ENCODE assay signal across 8 cellular contexts in genomic region chr3:172750368-172751187, GRCh38. TPM values are rescaled to one million over a fixed set of nuclear protein-coding genes. Genes with fewer than 3 reads are reported as not detected.
A peak's percentile ranks its signal among the peaks of the same experiment; 100 is the strongest.
DNase-seq lines count a peak whose midpoint lies in the region; ATAC-seq, FAIRE-seq and TF ChIP-seq lines count a peak whose summit lies in the region.

Gene ECT2 (plus strand): TSS chr3:172750726. CDS start chr3:172754531, 3,805 bp downstream.

- peak; percentile 98 for FAIRE-seq in pancreas (lab: Jason Lieb, UNC)

- no peaks in the 10 kb centered on the region for H3K9me3 Mint-ChIP-seq in activated naive CD8-positive, alpha-beta T cell treated with anti-CD3 and anti-CD28 coated beads, Interleukin-2, amount 50 U/mL, for 24 hours

- peak; percentile 72 for TF ChIP-seq CTCF in GM12875 (IDR thresholded peaks at IDR 0.05; ENCODE audit: borderline replicate concordance, insufficient read depth, low read depth, low read length)
- peak; percentile 55 to 77 (median 59) for TF ChIP-seq CTCF in pancreas (IDR thresholded peaks at IDR 0.05)
- peak; percentile 78 to 88 (median 82) for TF ChIP-seq CTCF in tibial nerve (IDR thresholded peaks at IDR 0.05)

- peak; percentile 98 for ATAC-seq in HG02798 (IDR thresholded peaks at IDR 0.05; ENCODE audit: poor library complexity, unreplicated experiment)
- ATAC-seq in activated naive CD8-positive, alpha-beta T cell treated with anti-CD3 and anti-CD28 coated beads, Interleukin-2, amount 50 U/mL, for 24 hours = peak; percentile 100
- peak; percentile 98 for ATAC-seq in Right ventricle myocardium superior (ENCODE audit: poor library complexity)
- peak; percentile 96 to 99 (median 98) for ATAC-seq in pancreas

- H3K4me1 Mint-ChIP-seq in activated naive CD8-positive, alpha-beta T cell treated with anti-CD3 and anti-CD28 coated beads, Interleukin-2, amount 50 U/mL, for 24 hours = peaks cover 20% of the 10 kb centered on the region

- peak in 1 of 2 donors; percentile 44 for TF ChIP-seq POLR2A in tibial nerve (IDR thresholded peaks at IDR 0.05)

- H3K4me1 ChIP-seq in pancreas = peaks cover 0 to 16% (median 9%) of the 10 kb centered on the region in 3 donors
- H3K4me1 ChIP-seq in tibial nerve = peaks cover 0 to 22% (median 6%) of the 10 kb centered on the region in 4 donors

- intact Hi-C loops in Right ventricle myocardium superior (cut with DNase I) = no loop called here
- intact Hi-C loops in pancreas (cut with DNase I) = no loop called here

- H3K27me3 Mint-ChIP-seq in activated naive CD8-positive, alpha-beta T cell treated with anti-CD3 and anti-CD28 coated beads, Interleukin-2, amount 50 U/mL, for 24 hours = peaks cover 1% of the 10 kb centered on the region

- H3K27me3 ChIP-seq in pancreas (no peaks in the 10 kb centered on the region), tibial nerve (no peaks in the 10 kb centered on the region)

- TF ChIP-seq EP300 in tibial nerve (IDR thresholded peaks at IDR 0.05) = peak; percentile 76 to 81

- H3K4me3 Mint-ChIP-seq in activated naive CD8-positive, alpha-beta T cell treated with anti-CD3 and anti-CD28 coated beads, Interleukin-2, amount 50 U/mL, for 24 hours = peak within 1 kb of the TSS; percentile 92

- H3K36me3 Mint-ChIP-seq in activated naive CD8-positive, alpha-beta T cell treated with anti-CD3 and anti-CD28 coated beads, Interleukin-2, amount 50 U/mL, for 24 hours (ENCODE audit: low read depth) = peaks cover 20% of the 10 kb centered on the region

- no peaks in the 10 kb centered on the region for H3K9me3 ChIP-seq in pancreas
- no peaks in the 10 kb centered on the region for H3K9me3 ChIP-seq in tibial nerve

- H3K27ac ChIP-seq in pancreas (peak within 1 kb of the TSS; percentile 51 to 81 (median 74)), tibial nerve (peak within 1 kb of the TSS; percentile 60 to 89 (median 82))

- peak within 1 kb of the TSS; percentile 88 for H3K4me3 ChIP-seq in GM12875 (ENCODE audit: low read depth, low read length)
- peak within 1 kb of the TSS; percentile 74 to 78 (median 75) for H3K4me3 ChIP-seq in pancreas
- peak within 1 kb of the TSS; percentile 41 to 94 (median 76) for H3K4me3 ChIP-seq in tibial nerve

- H3K27ac Mint-ChIP-seq in activated naive CD8-positive, alpha-beta T cell treated with anti-CD3 and anti-CD28 coated beads, Interleukin-2, amount 50 U/mL, for 24 hours = peak within 1 kb of the TSS; percentile 95

- no peaks in the 10 kb centered on the region for H3K36me3 ChIP-seq in pancreas
- H3K36me3 ChIP-seq in tibial nerve = no peaks in the 10 kb centered on the region

- peak; percentile 98 for DNase-seq in NCI-H1417 treated with DMSO at 0.1 percent for 48 hours (lab: John Stamatoyannopoulos, UW)
- DNase-seq in SW480 (ENCODE audit: low spot score) = peak; percentile 100
- peak; percentile 96 for DNase-seq in activated naive CD8-positive, alpha-beta T cell treated with anti-CD3 and anti-CD28 coated beads, Interleukin-2, amount 50 U/mL, for 24 hours
- DNase-seq in Right ventricle myocardium superior = peak; percentile 99
- peak; percentile 95 to 99 (median 98) for DNase-seq in pancreas
- DNase-seq in tibial nerve (ENCODE audit: low spot score in 2 of 2) = peak; percentile 98

- 0% methylated on average over 49 to 50 of the region's 50 CpGs for WGBS in pancreas, 2 donors
- WGBS in tibial nerve, 2 donors = 0% methylated on average over 42 to 43 of the region's 50 CpGs

RNA-seq across cellular contexts. Expression of gene ECT2, which starts in this region (rescaled TPM):
- total RNA-seq in Right ventricle myocardium superior = 4.2 TPM
- 1 to 10 TPM in 4 of 6 donors, under 1 TPM in 2; 0.74 to 7.0 (median 2.7) TPM for total RNA-seq in pancreas
- polyA plus RNA-seq in pancreas = 1 to 10 TPM; 1.3 to 2.0 TPM
- total RNA-seq in tibial nerve = 1 to 10 TPM; 3.1 to 9.0 (median 7.0) TPM

Comparison
In these comparisons a context has a peak if more than half of its experiments do, and no peak if none do; other contexts are left out.
1. Peak in every context shown above with its lines: DNase-seq, ATAC-seq, H3K4me3 ChIP-seq and H3K27ac ChIP-seq.